ENCODE assay signal across 15 cellular contexts in the genomic region with DNA sequence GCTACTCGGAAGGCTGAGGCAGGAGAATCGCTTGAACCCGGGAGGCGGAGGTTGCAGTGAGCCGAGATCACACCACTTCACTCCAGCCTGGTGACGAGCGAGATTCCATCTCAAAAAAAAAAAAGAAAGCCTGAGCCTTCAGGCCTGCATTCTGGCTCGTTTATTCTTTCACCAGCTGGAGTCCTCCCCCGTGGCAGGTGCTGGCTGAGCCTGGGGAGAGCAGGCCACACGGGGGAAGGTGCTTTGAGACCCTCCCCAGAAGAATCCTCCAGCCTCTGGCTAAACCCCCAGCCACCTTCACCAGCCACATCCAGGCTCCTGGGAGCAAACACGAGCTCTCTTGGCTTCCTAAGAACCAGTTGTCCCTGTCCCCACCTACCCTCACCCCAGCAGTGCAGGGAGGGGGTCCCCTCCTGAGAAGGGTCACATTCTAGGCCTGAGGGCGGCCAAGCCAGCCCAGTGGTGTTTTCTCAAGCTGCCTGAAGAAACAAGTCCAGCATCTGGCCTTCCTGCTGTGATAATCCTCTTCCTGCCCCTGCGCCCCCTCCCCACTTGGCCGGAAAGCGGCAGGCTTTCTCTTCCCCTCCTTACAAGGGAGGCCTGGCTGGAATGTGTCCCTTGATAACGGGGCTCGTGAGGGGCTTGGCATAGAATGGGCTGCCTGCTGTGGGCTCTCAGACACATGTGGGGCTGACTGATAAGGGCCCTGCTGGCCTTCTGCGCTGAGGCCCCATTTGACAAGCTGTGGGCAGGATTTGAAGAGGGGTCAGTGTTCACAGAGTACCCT. TPM values are rescaled to one million over a fixed set of nuclear protein-coding genes. Genes with fewer than 3 reads are reported as not detected.
A peak's percentile ranks its signal among the peaks of the same experiment; 100 is the strongest.
DNase-seq lines count a peak whose midpoint lies in the region; ATAC-seq and TF ChIP-seq lines count a peak whose summit lies in the region.
"Had no signal": no experiment of that assay in that cellular context is flagged by ENCODE, and none has a peak within 500 bp of the region (broad histone marks: within the 10 kb centered on the region; RNA-seq: fewer than 3 reads in every experiment).

No MANE protein-coding gene starts in this region.

- peak overlapping the region in 10 of 12 donors; percentile 8 to 93 (median 76) for H3K27ac ChIP-seq in heart left ventricle
- no peak overlapping the region for H3K27ac ChIP-seq in adrenal gland
- H3K27ac ChIP-seq: neutrophil had no signal

- H3K9me3 ChIP-seq in heart left ventricle (no peaks in the 10 kb centered on the region), adrenal gland (replicated peaks in 1 of 3) (no peaks in the 10 kb centered on the region)
- H3K9me3 ChIP-seq: neutrophil had no signal

- H3K27me3 Mint-ChIP-seq in nephron progenitor cell (ENCODE audit: low read depth, poor library complexity), result peaks cover 11% of the 10 kb centered on the region
- H3K27me3 Mint-ChIP-seq: activated CD4-positive, alpha-beta T cell treated with anti-CD3 and anti-CD28 coated beads for 36 hours had no signal

- no peaks in the 10 kb centered on the region for H3K27me3 ChIP-seq in heart left ventricle
- H3K27me3 ChIP-seq in adrenal gland, result no peaks in the 10 kb centered on the region
- H3K27me3 ChIP-seq: neutrophil had no signal

- H3K4me3 Mint-ChIP-seq in nephron progenitor cell, result peak overlapping the region; percentile 36
- H3K4me3 Mint-ChIP-seq: activated CD4-positive, alpha-beta T cell treated with anti-CD3 and anti-CD28 coated beads for 36 hours; stimulated activated naive B cell treated with anti-CD40 and anti-IgM and Interleukin-4, amounts not matched to agents 10 μg/mL and 1 μg/mL and 100 μg/mL, for 72 hours had no signal

- H3K4me1 ChIP-seq in heart left ventricle (peaks cover 0 to 33% (median 15%) of the 10 kb centered on the region in 12 donors), adrenal gland (replicated peaks in 1 of 2) (no peaks in the 10 kb centered on the region)

- no peak overlapping the region for H3K4me3 ChIP-seq in heart left ventricle
- H3K4me3 ChIP-seq in adrenal gland, result no peak overlapping the region

- peaks cover 4% of the 10 kb centered on the region for H3K9me3 Mint-ChIP-seq in nephron progenitor cell
- H3K9me3 Mint-ChIP-seq: activated T-helper 2 cell treated with anti-CD3 and anti-CD28 coated beads, Interferon-gamma antibody, Interleukin-2, Interleukin-4, amounts not matched to agents 10 μg/mL and 5 μg/mL and 100 μg/mL, durations not matched to agents 14 hours and 24 hours and 36 hours; stimulated activated naive B cell treated with anti-CD40 and anti-IgM and Interleukin-4, amounts not matched to agents 10 μg/mL and 1 μg/mL and 100 μg/mL, for 72 hours had no signal

- peak overlapping the region; percentile 96 for H3K27ac Mint-ChIP-seq in nephron progenitor cell
- H3K27ac Mint-ChIP-seq: activated CD4-positive, alpha-beta T cell treated with anti-CD3 and anti-CD28 coated beads for 36 hours; activated T-helper 2 cell treated with anti-CD3 and anti-CD28 coated beads, Interferon-gamma antibody, Interleukin-2, Interleukin-4, amounts not matched to agents 10 μg/mL and 5 μg/mL and 100 μg/mL, durations not matched to agents 14 hours and 24 hours and 36 hours; stimulated activated naive B cell treated with anti-CD40 and anti-IgM and Interleukin-4, amounts not matched to agents 10 μg/mL and 1 μg/mL and 100 μg/mL, for 72 hours had no signal

- H3K36me3 ChIP-seq in heart left ventricle (no peaks in the 10 kb centered on the region), adrenal gland (replicated peaks in 1 of 2) (no peaks in the 10 kb centered on the region)
- H3K36me3 ChIP-seq: neutrophil had no signal

- no peaks in the 10 kb centered on the region for H3K36me3 Mint-ChIP-seq in nephron progenitor cell (ENCODE audit: low read depth)
- H3K36me3 Mint-ChIP-seq: stimulated activated naive B cell treated with anti-CD40 and anti-IgM and Interleukin-4, amounts not matched to agents 10 μg/mL and 1 μg/mL and 100 μg/mL, for 72 hours had no signal

- TF ChIP-seq CTCF in heart left ventricle (IDR thresholded peaks at IDR 0.05) (no peak), nephron progenitor cell (IDR thresholded peaks at IDR 0.05) (no peak), adrenal gland (IDR thresholded peaks at IDR 0.05) (no peak)

- intact Hi-C loops in heart left ventricle (cut with DNase I) (loop anchor here (5.0 to 10.0 kb wide), 11 partner anchors 34 to 276 kb away; partner anchors contain the start of genes FAM78A (in 4 of the 10) and PLPP7 (in 1 of the 10)), adrenal gland (cut with DNase I) (loop anchor here in 1 of 2 donors (10.0 kb wide), 1 partner anchor 266 kb away; no protein-coding TSS in a partner anchor)

- WGBS in heart left ventricle, 4 donors, result 28 to 47% (median 32%) methylated on average over 16 to 18 of the region's 18 CpGs
- WGBS in adrenal gland, 4 donors, result 70 to 78% (median 73%) methylated on average over 13 to 18 of the region's 18 CpGs

- peak; percentile 28 for DNase-seq in GDM1 (lab: John Stamatoyannopoulos, UW)
- peak; percentile 75 for DNase-seq in OCI-M2 (lab: John Stamatoyannopoulos, UW; ENCODE audit: unreplicated experiment)
- peak in 2 of 5 donors; percentile 69 to 70 for DNase-seq in heart left ventricle
- DNase-seq in nephron progenitor cell, result peak; percentile 38
- DNase-seq in adrenal gland, result no peak
- no peak for DNase-seq in SW480 (ENCODE audit: low spot score)
- no peak for DNase-seq in RPMI8226
- DNase-seq: activated CD4-positive, alpha-beta T cell treated with anti-CD3 and anti-CD28 coated beads for 36 hours; GF-D8; NCI-H1092 treated with DMSO at 0.1 percent for 48 hours; NCI-H774; stimulated activated naive B cell treated with anti-CD40 and anti-IgM and Interleukin-4, amounts not matched to agents 10 μg/mL and 1 μg/mL and 100 μg/mL, for 72 hours had no signal

- ATAC-seq in heart left ventricle, result peak in 3 of 4 donors; percentile 16 to 57 (median 35)
- no peak for ATAC-seq in GM18498 (IDR thresholded peaks at IDR 0.05; ENCODE audit: unreplicated experiment)
- ATAC-seq: activated CD4-positive, alpha-beta T cell treated with anti-CD3 and anti-CD28 coated beads for 36 hours; stimulated activated naive B cell treated with anti-CD40 and anti-IgM and Interleukin-4, amounts not matched to agents 10 μg/mL and 1 μg/mL and 100 μg/mL, for 72 hours had no signal

- TF ChIP-seq POLR2A in heart left ventricle (IDR thresholded peaks at IDR 0.05) (no peak), adrenal gland (IDR thresholded peaks at IDR 0.05) (no peak)

- H3K4me1 Mint-ChIP-seq in nephron progenitor cell, result peaks cover 47% of the 10 kb centered on the region
- H3K4me1 Mint-ChIP-seq: activated CD4-positive, alpha-beta T cell treated with anti-CD3 and anti-CD28 coated beads for 36 hours had no signal

RNA-seq across cellular contexts. Expression of gene PLPP7, which starts 41.5 kb away (rescaled TPM):
- 100 to 1,000 TPM in 6 of 9 donors, 10 to 100 TPM in 3; 78.8 to 293 (median 109) TPM for total RNA-seq in heart left ventricle
- 100 to 1,000 TPM in 1 of 2 donors, 10 to 100 TPM in 1; 56.1 to 166 TPM for polyA plus RNA-seq in heart left ventricle
- total RNA-seq in adrenal gland, result 10 to 100 TPM; 11.1 to 31.4 (median 17.9) TPM
- polyA plus RNA-seq in adrenal gland, result 10 to 100 TPM in 1 of 3 donors, 1 to 10 TPM in 2; 4.8 to 13.2 (median 10.0) TPM
- total RNA-seq: activated T-helper 2 cell treated with anti-CD3 and anti-CD28 coated beads, Interferon-gamma antibody, Interleukin-2, Interleukin-4, amounts not matched to agents 10 μg/mL and 5 μg/mL and 100 μg/mL, durations not matched to agents 14 hours and 24 hours and 36 hours had no signal

RNA-seq across cellular contexts. Expression of gene FAM78A, which starts 54.7 kb away (rescaled TPM):
- total RNA-seq in heart left ventricle, result 10 to 100 TPM; 24.8 to 36.0 (median 33.4) TPM
- 10 to 100 TPM; 13.6 to 37.9 TPM for polyA plus RNA-seq in heart left ventricle
- 10 to 100 TPM in 1 of 8 donors, 1 to 10 TPM in 7; 3.8 to 11.7 (median 6.9) TPM for total RNA-seq in adrenal gland
- polyA plus RNA-seq in adrenal gland, result 1 to 10 TPM; 1.1 to 6.8 (median 2.2) TPM

Comparison
In these comparisons a context has a peak if more than half of its experiments do, and no peak if none do; other contexts are left out.
1. DNase-seq: peak in GDM1 (single experiment), OCI-M2 (single experiment) and nephron progenitor cell (single experiment); none in adrenal gland (0 of 7), SW480 (single experiment) and RPMI8226 (single experiment).
2. H3K27ac ChIP-seq: peak in heart left ventricle (10 of 12); none in adrenal gland (0 of 5).